8 cellular contexts compared by ENCODE assay signal in the genomic region with DNA sequence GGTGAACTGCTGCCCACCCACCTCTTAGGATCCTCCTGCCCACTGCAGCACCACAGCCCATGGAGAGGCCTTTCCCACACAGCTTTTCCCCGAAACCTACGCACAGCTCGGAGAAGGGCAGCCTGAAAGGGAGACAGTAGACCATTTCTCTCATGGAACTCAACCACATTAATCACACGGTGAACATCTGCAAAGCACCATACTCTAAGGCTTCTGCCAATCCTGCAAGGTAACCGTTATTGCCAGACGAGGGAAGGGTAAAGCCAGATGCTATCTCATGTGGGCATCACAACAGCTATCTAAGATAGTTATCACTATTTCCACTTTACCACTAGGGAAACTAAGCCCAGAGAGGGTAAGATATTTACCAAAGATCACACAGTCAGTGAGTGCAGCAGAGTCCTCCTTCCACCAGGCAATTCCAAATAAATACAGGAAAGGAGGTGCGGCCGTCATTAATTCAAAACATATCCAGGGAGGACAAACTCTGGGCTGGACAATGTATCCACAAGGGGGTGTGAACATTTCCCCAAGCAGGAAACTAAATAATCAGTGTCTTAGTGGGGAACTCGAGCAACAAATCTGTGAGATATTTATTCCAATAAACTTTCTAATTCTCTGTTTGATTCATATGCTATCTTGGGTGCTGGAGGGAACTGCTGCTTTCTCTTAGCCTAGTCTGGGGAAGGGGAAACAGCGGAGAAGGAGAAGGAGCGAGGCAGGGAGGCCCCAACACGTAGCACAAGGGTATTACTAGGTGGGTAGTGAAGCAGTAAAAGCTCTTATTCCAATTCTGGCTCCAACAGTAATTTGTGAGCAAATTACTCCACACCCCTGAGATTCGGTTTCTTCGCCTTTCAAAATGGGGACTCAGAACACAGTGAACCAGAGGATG. TPM values are rescaled to one million over a fixed set of nuclear protein-coding genes. Genes with fewer than 3 reads are reported as not detected.
DNase-seq lines count a peak whose midpoint lies in the region; ATAC-seq and TF ChIP-seq lines count a peak whose summit lies in the region.

No MANE protein-coding gene starts in this region.

- ATAC-seq in GM21360 (IDR thresholded peaks at IDR 0.05; ENCODE audit: unreplicated experiment): peak; percentile 2
- peak; percentile 0 for ATAC-seq in gastroesophageal sphincter
- ATAC-seq in HG02981 (IDR thresholded peaks at IDR 0.05; ENCODE audit: unreplicated experiment): no peak

- no peak for TF ChIP-seq POLR2A in gastroesophageal sphincter (IDR thresholded peaks at IDR 0.05)

- 0 out of 2 replicates have a peak overlapping the region, but pooled peaks have one; percentile 18 for H3K27ac ChIP-seq in SU-DHL-6 (ENCODE audit: low read depth, low read length)
- peak overlapping the region; percentile 47 to 86 (median 81) for H3K27ac ChIP-seq in gastroesophageal sphincter
- H3K27ac ChIP-seq in skeletal muscle tissue (ENCODE audit: low read depth, low read length): peak overlapping the region; percentile 76

- H3K9me3 ChIP-seq in SU-DHL-6 (ENCODE audit: insufficient read depth, low read length) (no peaks in the 10 kb centered on the region), gastroesophageal sphincter (no peaks in the 10 kb centered on the region), skeletal muscle tissue (ENCODE audit: control insufficient read depth in 3 of 3, low read length in 3 of 3) (no peaks in the 10 kb centered on the region)

- peak overlapping the region; percentile 85 for H3K4me2 ChIP-seq in SU-DHL-6 (ENCODE audit: low read depth, low read length, poor library complexity, severe bottlenecking)

- peak overlapping the region; percentile 20 for H2AFZ ChIP-seq in SU-DHL-6 (ENCODE audit: low read depth, low read length, severe bottlenecking)

- no peak for TF ChIP-seq EP300 in gastroesophageal sphincter (IDR thresholded peaks at IDR 0.05)

- H3K79me2 ChIP-seq in SU-DHL-6 (ENCODE audit: insufficient read depth, low read length): peaks cover 62% of the 10 kb centered on the region

- H3F3A ChIP-seq in SU-DHL-6 (ENCODE audit: insufficient read depth): no peaks in the 10 kb centered on the region

- H3K4me3 ChIP-seq in SU-DHL-6 (ENCODE audit: insufficient read depth, low read length, poor library complexity, severe bottlenecking): peak overlapping the region; percentile 86
- H3K4me3 ChIP-seq in gastroesophageal sphincter: peak overlapping the region; percentile 75 to 89
- peak overlapping the region; percentile 97 to 99 (median 97) for H3K4me3 ChIP-seq in skeletal muscle tissue (ENCODE audit: low read length in 3 of 3)

- H3K36me3 ChIP-seq in SU-DHL-6 (ENCODE audit: low read length): peaks cover under 1% of the 10 kb centered on the region; the same call in 1 of the 2 replicates
- H3K36me3 ChIP-seq in gastroesophageal sphincter: peaks cover 0 to 31% of the 10 kb centered on the region in 2 donors
- peaks cover 5% of the 10 kb centered on the region in 3 donors for H3K36me3 ChIP-seq in skeletal muscle tissue (ENCODE audit: control insufficient read depth in 3 of 3, insufficient read depth in 3 of 3, low read length in 3 of 3)

- peaks cover 10% of the 10 kb centered on the region; the same call in 1 of the 2 replicates for H4K20me1 ChIP-seq in SU-DHL-6 (ENCODE audit: low read depth, low read length)

- DNase-seq in GF-D8 (lab: John Stamatoyannopoulos, UW) (no peak), Kasumi-1 (lab: John Stamatoyannopoulos, UW) (no peak)
- DNase-seq in stimulated activated CD4-positive, alpha-beta T cell treated with anti-CD3 and anti-CD28 coated beads, Interleukin-15, amount 100 ng/mL, for 24 hours: no peak

- H3K4me1 ChIP-seq in gastroesophageal sphincter: peaks cover 0 to 57% (median 29%) of the 10 kb centered on the region in 3 donors
- H3K4me1 ChIP-seq in skeletal muscle tissue (ENCODE audit: control insufficient read depth in 3 of 3, insufficient read depth in 3 of 3, low read length in 3 of 3): peaks cover 24 to 33% (median 26%) of the 10 kb centered on the region in 3 donors

- H3K27me3 ChIP-seq in SU-DHL-6 (ENCODE audit: low read length): no peaks in the 10 kb centered on the region
- H3K27me3 ChIP-seq in gastroesophageal sphincter: no peaks in the 10 kb centered on the region
- H3K27me3 ChIP-seq in skeletal muscle tissue (ENCODE audit: control insufficient read depth in 3 of 3, insufficient read depth in 3 of 3, low read length in 3 of 3): no peaks in the 10 kb centered on the region

- 13 to 40% methylated on average over 8 to 14 of the region's 14 CpGs for WGBS in gastroesophageal sphincter (ENCODE audit: low coverage in 1 of 2), 2 donors

- H3K9me2 ChIP-seq in SU-DHL-6 (replicated peaks; ENCODE audit: insufficient read depth, low read length): no peaks in the 10 kb centered on the region

- H3K9ac ChIP-seq in SU-DHL-6 (ENCODE audit: low read length) (peak overlapping the region; percentile 95), skeletal muscle tissue (ENCODE audit: low read depth in 1 of 3, low read length in 3 of 3) (peak overlapping the region; percentile 88 to 97 (median 95))

- TF ChIP-seq CTCF in SU-DHL-6 (IDR thresholded peaks at IDR 0.05; ENCODE audit: insufficient read depth, low read length, poor library complexity, severe bottlenecking) (no peak), gastroesophageal sphincter (IDR thresholded peaks at IDR 0.05) (no peak)

RNA-seq across cellular contexts. Expression of gene TMEM186, which starts 0.7 kb away (rescaled TPM):
- total RNA-seq in gastroesophageal sphincter (10 to 100 TPM in 1 of 4 donors, 1 to 10 TPM in 3; 7.2 to 11.3 (median 8.9) TPM), skeletal muscle tissue (6.8 TPM)

RNA-seq across cellular contexts. Expression of gene PMM2, which starts 0.9 kb away (rescaled TPM):
- total RNA-seq in gastroesophageal sphincter (10 to 100 TPM; 15.4 to 29.0 (median 20.3) TPM), skeletal muscle tissue (11.5 TPM)

Comparison
In these comparisons a context has a peak if more than half of its experiments do, and no peak if none do; other contexts are left out.
1. H3K27ac ChIP-seq: peak in every context shown above with its lines; median percentile 81 in gastroesophageal sphincter; 76 in skeletal muscle tissue; 18 in SU-DHL-6.